29 cellular contexts compared by ENCODE assay signal in the genomic region with DNA sequence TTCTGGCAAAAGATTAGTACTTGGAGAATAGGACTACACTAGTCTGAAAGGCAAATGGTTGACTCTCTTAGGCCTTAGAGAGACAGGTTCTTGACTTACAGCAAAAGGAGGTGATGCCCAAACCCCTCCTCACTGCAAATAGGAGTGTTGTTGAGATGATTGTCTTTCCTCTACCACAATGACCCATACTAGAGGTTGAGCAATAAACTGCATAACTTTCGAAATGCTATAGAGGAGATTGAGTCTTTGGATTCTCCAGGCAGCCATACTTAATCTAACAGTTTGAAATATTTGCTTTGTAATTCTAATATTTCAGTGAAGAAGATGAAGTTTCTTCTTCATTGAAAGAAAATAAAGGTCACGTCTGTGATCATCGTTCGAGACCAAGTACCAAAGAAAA.
"Had no signal": no experiment of that assay in that cellular context is flagged by ENCODE, and none has a peak within 500 bp of the region (broad histone marks: within the 10 kb centered on the region; RNA-seq: fewer than 3 reads in every experiment).

No MANE protein-coding gene starts in this region.

- ATAC-seq: activated CD8-positive, alpha-beta memory T cell treated with anti-CD3 and anti-CD28 coated beads, Interleukin-2, amount 10 ng/mL, durations not matched to agents 7 days and 5 days; activated CD8-positive, alpha-beta T cell treated with anti-CD3 and anti-CD28 coated beads, Interleukin-2, amount 10 ng/mL, durations not matched to agents 7 days and 5 days; heart right ventricle; left lung; lower lobe of right lung; naive thymus-derived CD8-positive, alpha-beta T cell; stimulated activated naive B cell treated with anti-CD40 and anti-IgM and Interleukin-4, amounts not matched to agents 10 μg/mL and 1 μg/mL and 100 μg/mL, for 72 hours; T-helper 17 cell had no signal

- H3K4me1 Mint-ChIP-seq: activated B cell treated with CpG ODN at 0.5 μM for 24 hours; activated CD8-positive, alpha-beta memory T cell treated with anti-CD3 and anti-CD28 coated beads, Interleukin-2, amount 10 ng/mL, durations not matched to agents 7 days and 5 days; brain; endodermal cell; naive thymus-derived CD8-positive, alpha-beta T cell; stimulated activated naive B cell treated with anti-CD40 and anti-IgM and Interleukin-4, amounts not matched to agents 10 μg/mL and 1 μg/mL and 100 μg/mL, for 72 hours; T-helper 17 cell had no signal

- H3K4me3 ChIP-seq: esophagus squamous epithelium, heart right ventricle, left lung, lower lobe of right lung, right atrium auricular region, stomach, thyroid gland, upper lobe of left lung, vagina had no signal

- H3K27ac Mint-ChIP-seq: activated B cell treated with CpG ODN at 0.5 μM for 24 hours; activated CD8-positive, alpha-beta memory T cell treated with anti-CD3 and anti-CD28 coated beads, Interleukin-2, amount 10 ng/mL, durations not matched to agents 7 days and 5 days; activated CD8-positive, alpha-beta T cell treated with anti-CD3 and anti-CD28 coated beads, Interleukin-2, amount 10 ng/mL, durations not matched to agents 7 days and 5 days; activated naive CD8-positive, alpha-beta T cell; activated T-helper 2 cell treated with anti-CD3 and anti-CD28 coated beads, Interferon-gamma antibody, Interleukin-2, Interleukin-4, amounts not matched to agents 10 μg/mL and 5 μg/mL and 100 μg/mL, durations not matched to agents 14 hours and 24 hours and 36 hours; brain; endodermal cell; naive thymus-derived CD8-positive, alpha-beta T cell; stimulated activated naive B cell treated with anti-CD40 and anti-IgM and Interleukin-4, amounts not matched to agents 10 μg/mL and 1 μg/mL and 100 μg/mL, for 72 hours; T-helper 17 cell had no signal

- H3K27me3 ChIP-seq: esophagus squamous epithelium, heart right ventricle, left lung, right atrium auricular region, stomach, thyroid gland, upper lobe of left lung, vagina had no signal

- H3K9me3 ChIP-seq: esophagus squamous epithelium, left lung, lower lobe of right lung, right atrium auricular region, stomach, thyroid gland, upper lobe of left lung, vagina had no signal

- H3K4me1 ChIP-seq: esophagus squamous epithelium, heart right ventricle, left lung, lower lobe of right lung, right atrium auricular region, stomach, thyroid gland, upper lobe of left lung, vagina had no signal

- H3K9me3 Mint-ChIP-seq: endodermal cell; neural crest cell; stimulated activated naive B cell treated with anti-CD40 and anti-IgM and Interleukin-4, amounts not matched to agents 10 μg/mL and 1 μg/mL and 100 μg/mL, for 72 hours had no signal

- H3K27ac ChIP-seq: esophagus squamous epithelium, heart right ventricle, left lung, lower lobe of right lung, right atrium auricular region, stomach, thyroid gland, upper lobe of left lung, vagina had no signal

- DNase-seq: activated B cell treated with CpG ODN at 0.5 μM for 24 hours; activated CD8-positive, alpha-beta memory T cell treated with anti-CD3 and anti-CD28 coated beads, Interleukin-2, amount 10 ng/mL, durations not matched to agents 7 days and 5 days; activated CD8-positive, alpha-beta T cell treated with anti-CD3 and anti-CD28 coated beads, Interleukin-2, amount 10 ng/mL, durations not matched to agents 7 days and 5 days; activated T-cell treated with anti-CD3 and anti-CD28 coated beads, Interleukin-2, amount 50 U/mL, for 48 hours; aorta; caudate nucleus; endodermal cell; esophagus squamous epithelium; foreskin melanocyte; heart right ventricle; left lung; lower lobe of right lung; mesenchymal stem cell; naive thymus-derived CD8-positive, alpha-beta T cell; occipital lobe; stimulated activated CD4-positive, alpha-beta T cell treated with anti-CD3 and anti-CD28 coated beads, Interleukin-15, amount 100 ng/mL, for 24 hours; stimulated activated CD4-positive, alpha-beta T cell treated with anti-CD3 and anti-CD28 coated beads, Interleukin-2, amount 100 ng/mL, for 24 hours; stimulated activated naive B cell treated with anti-CD40 and anti-IgM and Interleukin-4, amounts not matched to agents 10 μg/mL and 1 μg/mL and 100 μg/mL, for 72 hours; stomach; T-helper 17 cell; T1000; thyroid gland; upper lobe of left lung had no signal

- H3K36me3 Mint-ChIP-seq: activated CD8-positive, alpha-beta memory T cell treated with anti-CD3 and anti-CD28 coated beads, Interleukin-2, amount 10 ng/mL, durations not matched to agents 7 days and 5 days; activated naive CD8-positive, alpha-beta T cell; brain; naive thymus-derived CD8-positive, alpha-beta T cell; stimulated activated naive B cell treated with anti-CD40 and anti-IgM and Interleukin-4, amounts not matched to agents 10 μg/mL and 1 μg/mL and 100 μg/mL, for 72 hours had no signal

- H3K4me3 Mint-ChIP-seq: activated B cell treated with CpG ODN at 0.5 μM for 24 hours; activated CD8-positive, alpha-beta memory T cell treated with anti-CD3 and anti-CD28 coated beads, Interleukin-2, amount 10 ng/mL, durations not matched to agents 7 days and 5 days; activated CD8-positive, alpha-beta T cell treated with anti-CD3 and anti-CD28 coated beads, Interleukin-2, amount 10 ng/mL, durations not matched to agents 7 days and 5 days; activated naive CD8-positive, alpha-beta T cell; brain; endodermal cell; naive thymus-derived CD8-positive, alpha-beta T cell; neural crest cell; stimulated activated naive B cell treated with anti-CD40 and anti-IgM and Interleukin-4, amounts not matched to agents 10 μg/mL and 1 μg/mL and 100 μg/mL, for 72 hours; T-helper 17 cell had no signal

- H3K36me3 ChIP-seq: esophagus squamous epithelium, heart right ventricle, left lung, lower lobe of right lung, right atrium auricular region, stomach, thyroid gland, upper lobe of left lung, vagina had no signal

- H3K27me3 Mint-ChIP-seq: activated B cell treated with CpG ODN at 0.5 μM for 24 hours; activated CD8-positive, alpha-beta memory T cell treated with anti-CD3 and anti-CD28 coated beads, Interleukin-2, amount 10 ng/mL, durations not matched to agents 7 days and 5 days; activated naive CD8-positive, alpha-beta T cell; brain; naive thymus-derived CD8-positive, alpha-beta T cell; stimulated activated naive B cell treated with anti-CD40 and anti-IgM and Interleukin-4, amounts not matched to agents 10 μg/mL and 1 μg/mL and 100 μg/mL, for 72 hours; T-helper 17 cell had no signal
